12 cellular contexts compared by ENCODE assay signal in the genomic region with DNA sequence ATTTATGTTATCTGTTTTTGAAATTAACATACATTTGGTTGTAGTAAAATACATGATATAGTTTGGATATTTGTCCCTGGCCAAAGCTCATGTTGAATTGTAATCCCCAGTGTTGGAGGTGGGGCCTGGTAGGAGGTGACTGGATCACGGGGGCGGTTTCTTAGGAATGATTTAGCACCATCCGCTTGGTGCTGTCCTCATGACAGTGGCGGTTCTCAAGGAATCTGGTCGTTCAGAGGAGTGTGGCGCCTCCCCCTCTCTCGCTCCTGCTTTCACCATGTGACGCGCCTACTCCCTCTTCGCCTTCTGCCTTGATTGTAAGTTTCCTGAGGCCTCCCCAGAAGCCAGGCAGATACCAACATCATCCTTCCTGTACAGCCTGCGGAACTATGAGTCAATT. TPM values are rescaled to one million over a fixed set of nuclear protein-coding genes. Genes with fewer than 3 reads are reported as not detected.
"Had no signal": no experiment of that assay in that cellular context is flagged by ENCODE, and none has a peak within 500 bp of the region (broad histone marks: within the 10 kb centered on the region; RNA-seq: fewer than 3 reads in every experiment).

No MANE protein-coding gene starts in this region.

- H3K9me3 ChIP-seq: ascending aorta had no signal

- H3K36me3 ChIP-seq: ascending aorta, cardiac muscle cell had no signal

- H3K27ac ChIP-seq: cardiac muscle cell, VCaP had no signal

- H3K4me3 ChIP-seq: ascending aorta, cardiac muscle cell had no signal

- H3K27me3 ChIP-seq: ascending aorta, cardiac muscle cell had no signal

- DNase-seq: activated gamma-delta T cell had no signal

RNA-seq across cellular contexts. Expression of a gene that starts 29.0 kb away (rescaled TPM):
- total RNA-seq: activated B cell treated with CpG ODN at 0.5 μM for 24 hours; activated CD4-positive, alpha-beta memory T cell treated with anti-CD3 and anti-CD28 coated beads for 36 hours; activated CD8-positive, alpha-beta memory T cell treated with anti-CD3 and anti-CD28 coated beads, Interleukin-2, amount 10 ng/mL, durations not matched to agents 7 days and 5 days; activated naive CD8-positive, alpha-beta T cell treated with anti-CD3 and anti-CD28 coated beads, Interleukin-2, amount 10 ng/mL, durations not matched to agents 7 days and 5 days; activated T-helper 2 cell treated with anti-CD3 and anti-CD28 coated beads, Interferon-gamma antibody, Interleukin-2, Interleukin-4, amounts not matched to agents 10 μg/mL and 5 μg/mL and 100 μg/mL, durations not matched to agents 14 hours and 24 hours and 36 hours; ascending aorta; chondrocyte; MCF 10A; Right ventricle myocardium superior had no signal
- polyA plus RNA-seq: cardiac muscle cell had no signal
